16 cellular contexts compared by ENCODE assay signal in genomic region chr20:18728867-18729224, GRCh38.
DNase-seq lines count a peak whose midpoint lies in the region; ATAC-seq and TF ChIP-seq lines count a peak whose summit lies in the region.
"Had no signal": no experiment of that assay in that cellular context is flagged by ENCODE, and none has a peak within 500 bp of the region (broad histone marks: within the 10 kb centered on the region; RNA-seq: fewer than 3 reads in every experiment).

No MANE protein-coding gene starts in this region.

- DNase-seq in activated CD8-positive, alpha-beta memory T cell treated with anti-CD3 and anti-CD28 coated beads, Interleukin-2, amount 50 U/mL, for 48 hours: no peak
- no peak for DNase-seq in SHP77 (lab: John Stamatoyannopoulos, UW)
- no peak for DNase-seq in GDM1 (lab: John Stamatoyannopoulos, UW)
- no peak for DNase-seq in thyroid gland
- DNase-seq: activated CD4-positive, alpha-beta T cell treated with anti-CD3 and anti-CD28 coated beads for 1 hour; DMS53; KBM-7; lower lobe of right lung; SIG-M5; stimulated activated CD4-positive, alpha-beta T cell treated with anti-CD3 and anti-CD28 coated beads, Interleukin-1b, Interleukin-23, amount 100 ng/mL, for 48 hours had no signal

- TF ChIP-seq CTCF in thyroid gland (IDR thresholded peaks at IDR 0.05): no peak

- H3K27me3 ChIP-seq in BLaER1 treated with 17β-estradiol and CSF1 and Interleukin-3, amounts not matched to agents 10 nM and 100 nM: no peaks in the 10 kb centered on the region
- no peaks in the 10 kb centered on the region for H3K27me3 ChIP-seq in thyroid gland
- H3K27me3 ChIP-seq: suprapubic skin had no signal

- peaks cover 0 to 13% (median 0%) of the 10 kb centered on the region in 11 experiments; a peak in 3 of 22 replicates for H4K20me1 ChIP-seq in BLaER1 treated with 17β-estradiol and CSF1 and Interleukin-3, amounts not matched to agents 10 nM and 100 nM

- TF ChIP-seq POLR2A in thyroid gland (IDR thresholded peaks at IDR 0.05): no peak

- 45 to 55% methylated on average over 5 of the region's 5 CpGs for WGBS in thyroid gland, 2 donors

- H3K27ac ChIP-seq in BLaER1 treated with 17β-estradiol and CSF1 and Interleukin-3, amounts not matched to agents 10 nM and 100 nM: peak overlapping the region in 4 of 11 experiments; percentile 25 to 60 (median 46); a peak in 5 of 22 replicates
- H3K27ac ChIP-seq in thyroid gland: no peak overlapping the region
- H3K27ac ChIP-seq: lower lobe of right lung, suprapubic skin had no signal

- no peaks in the 10 kb centered on the region for H3K36me3 ChIP-seq in BLaER1 treated with 17β-estradiol and CSF1 and Interleukin-3, amounts not matched to agents 10 nM and 100 nM
- H3K36me3 ChIP-seq in thyroid gland: no peaks in the 10 kb centered on the region
- H3K36me3 ChIP-seq: lower lobe of right lung, suprapubic skin had no signal

- no peaks in the 10 kb centered on the region for H3K9me3 ChIP-seq in BLaER1 treated with 17β-estradiol and CSF1 and Interleukin-3, amounts not matched to agents 10 nM and 100 nM (replicated peaks in 1 of 11)
- H3K9me3 ChIP-seq in thyroid gland: no peaks in the 10 kb centered on the region
- H3K9me3 ChIP-seq: lower lobe of right lung, suprapubic skin had no signal

- peak overlapping the region; percentile 36 to 94 (median 81) for H3K4me2 ChIP-seq in BLaER1 treated with 17β-estradiol and CSF1 and Interleukin-3, amounts not matched to agents 10 nM and 100 nM

- peak overlapping the region in 2 of 11 experiments; percentile 26 to 27; a peak in 3 of 22 replicates for H3K9ac ChIP-seq in BLaER1 treated with 17β-estradiol and CSF1 and Interleukin-3, amounts not matched to agents 10 nM and 100 nM

- H3K4me1 ChIP-seq in BLaER1 treated with 17β-estradiol and CSF1 and Interleukin-3, amounts not matched to agents 10 nM and 100 nM: peaks cover 13 to 45% (median 32%) of the 10 kb centered on the region in 10 experiments
- peaks cover 5 to 13% of the 10 kb centered on the region in 2 donors for H3K4me1 ChIP-seq in thyroid gland
- H3K4me1 ChIP-seq: lower lobe of right lung had no signal

- intact Hi-C loops in thyroid gland (cut with DNase I): no loop called here

- H3K4me3 ChIP-seq in BLaER1 treated with 17β-estradiol and CSF1 and Interleukin-3, amounts not matched to agents 10 nM and 100 nM: peak overlapping the region in 3 of 10 experiments; percentile 12 to 40 (median 13); a peak in 2 of 20 replicates
- no peak overlapping the region for H3K4me3 ChIP-seq in thyroid gland (replicated peaks in 1 of 3)
- H3K4me3 ChIP-seq: lower lobe of right lung, suprapubic skin had no signal

- ATAC-seq in GM19438 (IDR thresholded peaks at IDR 0.05; ENCODE audit: low read depth, unreplicated experiment): peak; percentile 56
- peak; percentile 47 for ATAC-seq in HG02798 (IDR thresholded peaks at IDR 0.05; ENCODE audit: poor library complexity, unreplicated experiment)
- ATAC-seq in HG03457 (IDR thresholded peaks at IDR 0.05; ENCODE audit: unreplicated experiment): peak; percentile 32
- ATAC-seq: activated naive CD4-positive, alpha-beta T cell treated with anti-CD3 and anti-CD28 coated beads, Interleukin-2, amount 50 U/mL, for 72 hours; lower lobe of right lung had no signal
